ENCODE assay signal across 10 cellular contexts in the genomic region with DNA sequence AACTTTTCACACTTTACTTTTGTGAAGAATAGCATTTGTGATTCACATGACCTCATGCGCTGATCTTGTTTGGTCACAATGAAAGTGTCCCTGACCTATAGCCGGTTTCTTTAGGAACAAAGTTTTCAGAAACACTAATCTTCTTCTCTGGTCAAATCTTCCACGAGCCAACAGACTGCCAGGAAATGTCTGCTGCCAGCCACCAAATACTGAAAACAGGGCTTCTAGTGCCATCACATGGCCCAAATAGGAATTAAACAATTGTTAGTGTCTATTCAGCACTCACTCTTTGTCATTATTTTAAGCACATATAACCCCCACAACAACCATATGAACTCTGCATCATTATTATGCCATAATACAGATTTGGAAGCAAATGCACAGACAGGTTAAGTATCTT.
A peak's percentile ranks its signal among the peaks of the same experiment; 100 is the strongest.
DNase-seq lines count a peak whose midpoint lies in the region; ATAC-seq and TF ChIP-seq lines count a peak whose summit lies in the region.
"Had no signal": no experiment of that assay in that cellular context is flagged by ENCODE, and none has a peak within 500 bp of the region (broad histone marks: within the 10 kb centered on the region; RNA-seq: fewer than 3 reads in every experiment).

No MANE protein-coding gene starts in this region.

- H3K9me3 ChIP-seq in PC-9 (ENCODE audit: insufficient read depth, low read depth) (no peaks in the 10 kb centered on the region), parathyroid adenoma (ENCODE audit: control insufficient read depth, low read length) (no peaks in the 10 kb centered on the region)
- H3K9me3 ChIP-seq in CD4-positive, alpha-beta memory T cell (ENCODE audit: control insufficient read depth in 1 of 2, low read length in 2 of 2): no peaks in the 10 kb centered on the region
- H3K9me3 ChIP-seq: neutrophil had no signal

- H3F3A ChIP-seq in PC-9 (ENCODE audit: insufficient read depth, low read depth): no peaks in the 10 kb centered on the region

- no peaks in the 10 kb centered on the region for H3K79me2 ChIP-seq in PC-9 (ENCODE audit: low read depth)
- H3K79me2 ChIP-seq in parathyroid adenoma: no peaks in the 10 kb centered on the region

- H3K4me2 ChIP-seq in PC-9: no peak overlapping the region
- H3K4me2 ChIP-seq in parathyroid adenoma (ENCODE audit: low read length): no peak overlapping the region

- no peak overlapping the region for H3K27ac ChIP-seq in PC-9
- no peak overlapping the region for H3K27ac ChIP-seq in parathyroid adenoma
- H3K27ac ChIP-seq in CD4-positive, alpha-beta memory T cell (ENCODE audit: low read depth, low read length): no peak overlapping the region
- H3K27ac ChIP-seq: neutrophil, SJSA1 had no signal

- DNase-seq in HT-29 (ENCODE audit: low spot score) (peak; percentile 52), PC-9 (peak in 1 of 2 experiments; percentile 0), fibroblast of gingiva (ENCODE audit: low read depth) (peak; percentile 45)
- DNase-seq in CD4-positive, alpha-beta memory T cell: no peak
- DNase-seq in stimulated activated effector memory CD8-positive, alpha-beta T cell treated with anti-CD3 and anti-CD28 coated beads, Interleukin-12 subunit alpha, Interleukin-12 subunit beta, amount 100 ng/mL, for 72 hours (ENCODE audit: low spot score in 2 of 2): no peak
- DNase-seq in activated naive CD8-positive, alpha-beta T cell treated with anti-CD3 and anti-CD28 coated beads for 36 hours: no peak

- H3K9me3 Mint-ChIP-seq in CD4-positive, alpha-beta memory T cell: peaks cover 0 to 4% (median under 1%) of the 10 kb centered on the region in 8 donors
- no peaks in the 10 kb centered on the region for H3K9me3 Mint-ChIP-seq in stimulated activated effector memory CD8-positive, alpha-beta T cell treated with anti-CD3 and anti-CD28 coated beads, Interleukin-12 subunit alpha, Interleukin-12 subunit beta, amount 100 ng/mL, for 72 hours
- H3K9me3 Mint-ChIP-seq in activated naive CD8-positive, alpha-beta T cell treated with anti-CD3 and anti-CD28 coated beads for 36 hours: no peaks in the 10 kb centered on the region

- no peaks in the 10 kb centered on the region for H3K27me3 Mint-ChIP-seq in CD4-positive, alpha-beta memory T cell
- H3K27me3 Mint-ChIP-seq in activated naive CD8-positive, alpha-beta T cell treated with anti-CD3 and anti-CD28 coated beads for 36 hours: no peaks in the 10 kb centered on the region

- no peaks in the 10 kb centered on the region for H3K36me3 Mint-ChIP-seq in CD4-positive, alpha-beta memory T cell
- no peaks in the 10 kb centered on the region for H3K36me3 Mint-ChIP-seq in stimulated activated effector memory CD8-positive, alpha-beta T cell treated with anti-CD3 and anti-CD28 coated beads, Interleukin-12 subunit alpha, Interleukin-12 subunit beta, amount 100 ng/mL, for 72 hours
- H3K36me3 Mint-ChIP-seq in activated naive CD8-positive, alpha-beta T cell treated with anti-CD3 and anti-CD28 coated beads for 36 hours: no peaks in the 10 kb centered on the region

- BruUV-seq in PC-9 (replicated peaks; lab: Mats Ljungman, UMichigan): no TSS peak

- H3K27me3 ChIP-seq in PC-9 (ENCODE audit: insufficient read depth, low read depth): no peaks in the 10 kb centered on the region
- H3K27me3 ChIP-seq in parathyroid adenoma (ENCODE audit: control insufficient read depth, insufficient read depth, low read length): no peaks in the 10 kb centered on the region
- no peaks in the 10 kb centered on the region for H3K27me3 ChIP-seq in CD4-positive, alpha-beta memory T cell (ENCODE audit: insufficient read depth, low read length)
- H3K27me3 ChIP-seq: neutrophil, SJSA1 had no signal

- H3K4me3 ChIP-seq in PC-9 (no peak overlapping the region), parathyroid adenoma (ENCODE audit: low read depth, low read length) (no peak overlapping the region)
- no peak overlapping the region for H3K4me3 ChIP-seq in CD4-positive, alpha-beta memory T cell (ENCODE audit: low read length in 2 of 2)
- H3K4me3 ChIP-seq: SJSA1 had no signal

- H3K4me1 ChIP-seq in PC-9 (replicated peaks; ENCODE audit: insufficient read depth) (no peaks in the 10 kb centered on the region), parathyroid adenoma (no peaks in the 10 kb centered on the region)
- no peaks in the 10 kb centered on the region for H3K4me1 ChIP-seq in CD4-positive, alpha-beta memory T cell (ENCODE audit: insufficient read depth, low read length)
- H3K4me1 ChIP-seq: SJSA1 had no signal

- ATAC-seq in stimulated activated effector memory CD8-positive, alpha-beta T cell treated with anti-CD3 and anti-CD28 coated beads, Interleukin-12 subunit alpha, Interleukin-12 subunit beta, amount 100 ng/mL, for 72 hours: no peak

- no peaks in the 10 kb centered on the region for H3K36me3 ChIP-seq in PC-9 (ENCODE audit: low read depth)
- no peaks in the 10 kb centered on the region for H3K36me3 ChIP-seq in parathyroid adenoma (ENCODE audit: control insufficient read depth, insufficient read depth, low read length)
- H3K36me3 ChIP-seq in CD4-positive, alpha-beta memory T cell (ENCODE audit: insufficient read depth, low read length): no peaks in the 10 kb centered on the region
- H3K36me3 ChIP-seq: neutrophil, SJSA1 had no signal

- POLR2A ChIA-PET in PC-9 (lab: Charles Lee; ENCODE audit: unreplicated experiment): no interaction called here
- POLR2A ChIA-PET in CD4-positive, alpha-beta memory T cell (lab: Charles Lee; ENCODE audit: partially characterized antibody): no interaction called here

- TF ChIP-seq CTCF in GM12872 (IDR thresholded peaks at IDR 0.05; ENCODE audit: insufficient read depth, low read depth, low read length): peak; percentile 36
- TF ChIP-seq CTCF in PC-9 (conservative IDR thresholded peaks at IDR 0.05): peak; percentile 57
- peak; percentile 53 for TF ChIP-seq CTCF in parathyroid adenoma (IDR thresholded peaks at IDR 0.05)

- H3K4me3 Mint-ChIP-seq in CD4-positive, alpha-beta memory T cell: no peak overlapping the region
- H3K4me3 Mint-ChIP-seq in stimulated activated effector memory CD8-positive, alpha-beta T cell treated with anti-CD3 and anti-CD28 coated beads, Interleukin-12 subunit alpha, Interleukin-12 subunit beta, amount 100 ng/mL, for 72 hours: no peak overlapping the region
- no peak overlapping the region for H3K4me3 Mint-ChIP-seq in activated naive CD8-positive, alpha-beta T cell treated with anti-CD3 and anti-CD28 coated beads for 36 hours

- H2AFZ ChIP-seq in PC-9: no peak overlapping the region
- H2AFZ ChIP-seq in parathyroid adenoma: peak overlapping the region; percentile 59

- H3K9ac ChIP-seq in parathyroid adenoma: no peak overlapping the region

- CTCF ChIA-PET in PC-9 (lab: Charles Lee): no interaction called here
- CTCF ChIA-PET in CD4-positive, alpha-beta memory T cell (lab: Charles Lee; ENCODE audit: partially characterized antibody): no interaction called here

- H4K20me1 ChIP-seq in PC-9 (ENCODE audit: insufficient read depth): no peaks in the 10 kb centered on the region

- H3K4me1 Mint-ChIP-seq in CD4-positive, alpha-beta memory T cell: no peaks in the 10 kb centered on the region
- H3K4me1 Mint-ChIP-seq in stimulated activated effector memory CD8-positive, alpha-beta T cell treated with anti-CD3 and anti-CD28 coated beads, Interleukin-12 subunit alpha, Interleukin-12 subunit beta, amount 100 ng/mL, for 72 hours: no peaks in the 10 kb centered on the region
- no peaks in the 10 kb centered on the region for H3K4me1 Mint-ChIP-seq in activated naive CD8-positive, alpha-beta T cell treated with anti-CD3 and anti-CD28 coated beads for 36 hours

- intact Hi-C loops in PC-9 (cut with micrococcal nuclease; ENCODE audit: unreplicated experiment): loop anchor here (5.0 to 10.0 kb wide), 2 partner anchors 966 to 1509 kb away; no protein-coding TSS in a partner anchor
- intact Hi-C loops in CD4-positive, alpha-beta memory T cell (cut with micrococcal nuclease): no loop called here

- H3K27ac Mint-ChIP-seq in CD4-positive, alpha-beta memory T cell: no peak overlapping the region
- no peak overlapping the region for H3K27ac Mint-ChIP-seq in stimulated activated effector memory CD8-positive, alpha-beta T cell treated with anti-CD3 and anti-CD28 coated beads, Interleukin-12 subunit alpha, Interleukin-12 subunit beta, amount 100 ng/mL, for 72 hours
- H3K27ac Mint-ChIP-seq in activated naive CD8-positive, alpha-beta T cell treated with anti-CD3 and anti-CD28 coated beads for 36 hours: no peak overlapping the region

- H3K9me2 ChIP-seq in PC-9 (ENCODE audit: insufficient read depth): no peaks in the 10 kb centered on the region

Comparison
In these comparisons a context has a peak if more than half of its experiments do, and no peak if none do; other contexts are left out.
1. DNase-seq: peak in HT-29 (single experiment) and fibroblast of gingiva (single experiment); none in CD4-positive, alpha-beta memory T cell (0 of 5), stimulated activated effector memory CD8-positive, alpha-beta T cell treated with anti-CD3 and anti-CD28 coated beads, Interleukin-12 subunit alpha, Interleukin-12 subunit beta, amount 100 ng/mL, for 72 hours (0 of 2) and activated naive CD8-positive, alpha-beta T cell treated with anti-CD3 and anti-CD28 coated beads for 36 hours (single experiment).
2. Peak in every context shown above with its lines, with median percentiles within 50 percentile points of each other: CTCF ChIP-seq.